Comparison of ENCODE assay signal across 8 cellular contexts in the genomic region with DNA sequence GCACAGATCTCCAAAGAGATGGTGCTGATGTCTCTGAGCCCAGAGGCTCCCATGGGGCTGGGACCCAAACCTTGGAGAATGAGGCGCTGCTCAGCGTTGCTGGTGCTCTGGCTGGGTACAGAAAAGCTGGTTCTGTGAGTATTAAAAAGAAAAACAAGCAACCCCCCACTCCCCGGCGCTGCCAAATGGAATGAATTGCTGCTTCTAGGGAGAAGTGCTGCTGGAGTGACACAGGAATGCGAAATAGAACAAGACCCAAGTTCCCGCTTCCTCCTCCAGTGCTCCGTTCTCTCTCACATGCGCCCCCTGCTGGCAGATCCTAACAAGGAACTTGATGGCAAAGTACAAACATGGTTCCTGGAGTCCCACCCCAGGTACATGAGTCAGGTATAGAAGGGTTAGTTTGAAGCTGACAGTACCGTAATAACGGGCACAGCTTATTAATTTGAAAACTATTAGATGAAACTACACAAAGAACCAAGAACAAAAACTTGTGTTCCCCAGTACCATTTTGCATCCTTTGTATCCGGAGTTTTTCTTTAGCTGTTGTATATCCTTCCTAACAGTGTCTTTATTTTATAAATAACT. TPM values are rescaled to one million over a fixed set of nuclear protein-coding genes. Genes with fewer than 3 reads are reported as not detected.
DNase-seq lines count a peak whose midpoint lies in the region; ATAC-seq, FAIRE-seq and TF ChIP-seq lines count a peak whose summit lies in the region.

No MANE protein-coding gene starts in this region.

- H3K9me3 ChIP-seq in NT2/D1 (ENCODE audit: insufficient read depth, low read length) (no peaks in the 10 kb centered on the region), H1 (ENCODE audit: insufficient read depth in 2 of 2, low read depth in 1 of 2, low read length in 1 of 2) (no peaks in the 10 kb centered on the region)

- peaks cover 10 to 15% of the 10 kb centered on the region in 2 experiments; a peak in 3 of 4 replicates for H3K79me2 ChIP-seq in H1 (ENCODE audit: control insufficient read depth in 1 of 2, insufficient read depth in 2 of 2, low read length in 2 of 2)

- no peak overlapping the region for H4K8ac ChIP-seq in H1 (ENCODE audit: extremely low read depth, insufficient read depth, low read length)

- TF ChIP-seq CTCF in H1 (IDR thresholded peaks at IDR 0.05; ENCODE audit: control extremely low read depth in 1 of 3, insufficient read depth in 1 of 3, low read depth in 1 of 3, low read length in 3 of 3) = peak; percentile 81 to 95 (median 85)

- peaks cover 1% of the 10 kb centered on the region for H3K27me3 Mint-ChIP-seq in IgD-negative memory B cell

- H3K27me3 ChIP-seq in NT2/D1 (ENCODE audit: insufficient read depth, insufficient read length) = no peaks in the 10 kb centered on the region
- H3K27me3 ChIP-seq in H1 (replicated peaks in 1 of 4; ENCODE audit: control insufficient read depth in 3 of 4, extremely low read depth in 1 of 4, insufficient read depth in 3 of 4, low read length in 3 of 4) = no peaks in the 10 kb centered on the region

- 0 out of 3 replicates have a peak, but pooled peaks of 1 of the 2 experiments have one; percentile 37 for TF ChIP-seq EP300 in H1 (IDR thresholded peaks at IDR 0.05; ENCODE audit: borderline replicate concordance in 1 of 2, low read depth in 2 of 2, low read length in 2 of 2)

- peaks cover 3% of the 10 kb centered on the region for H3K4me1 ChIP-seq in NT2/D1 (ENCODE audit: insufficient read depth, insufficient read length)
- H3K4me1 ChIP-seq in H1 (replicated peaks in 1 of 4; ENCODE audit: control insufficient read depth in 3 of 4, insufficient read depth in 4 of 4, low read length in 3 of 4) = peaks cover 0 to 5% (median 3%) of the 10 kb centered on the region in 4 experiments; a peak in 3 of 7 replicates

- H4K5ac ChIP-seq in H1 (ENCODE audit: insufficient read length, low read depth, low read length) = no peak overlapping the region

- H2BK20ac ChIP-seq in H1 (ENCODE audit: low read length) = no peak overlapping the region

- no peak overlapping the region for H2BK5ac ChIP-seq in H1 (ENCODE audit: low read depth, low read length)

- WGBS in H1 (ENCODE audit: extremely low coverage in 1 of 2, insufficient coverage in 1 of 2, insufficient read length in 1 of 2, insufficient replicate concordance in 2 of 2, low coverage in 1 of 2, low lambda C conversion rate in 2 of 2, missing lambda C conversion rate in 1 of 2), 2 experiments = 27% methylated on average over 11 of the region's 11 CpGs; no CpG with 5 or more reads in 1 of the 2 experiments

- no peak overlapping the region for H2AK5ac ChIP-seq in H1 (ENCODE audit: low read depth, low read length)

- peak overlapping the region in 1 of 2 experiments; percentile 15; a peak in 1 of 4 replicates for H3K4me2 ChIP-seq in H1 (ENCODE audit: insufficient read depth in 1 of 2, low read depth in 2 of 2, low read length in 2 of 2)

- no peaks in the 10 kb centered on the region for H3K9me3 Mint-ChIP-seq in IgD-negative memory B cell

- H3K56ac ChIP-seq in H1 (replicated peaks; ENCODE audit: insufficient read length, low read depth, low read length) = no peak overlapping the region

- H3K9ac ChIP-seq in NT2/D1 (ENCODE audit: insufficient read length, low read depth) = no peak overlapping the region
- no peak overlapping the region for H3K9ac ChIP-seq in H1 (replicated peaks in 1 of 4; ENCODE audit: extremely low read depth in 1 of 4, low read depth in 3 of 4, low read length in 3 of 4)

- no peak overlapping the region for H3K18ac ChIP-seq in H1 (ENCODE audit: extremely low read depth, low read length)

- POLR2A ChIA-PET in H1 (lab: Charles Lee; ENCODE audit: partially characterized antibody) = interaction anchor here (0.8 to 2.3 kb wide), 7 partner anchors 10 to 171 kb away, joined by 3 to 13 read pairs (median 5); a partner anchor contains a TSS

- H3K23ac ChIP-seq in H1 (ENCODE audit: insufficient read length) = no peak overlapping the region

- H2AFZ ChIP-seq in H1 (ENCODE audit: low read length) = peak overlapping the region; percentile 89

- H3K27ac ChIP-seq in H1 (ENCODE audit: low read depth, low read length) = no peak overlapping the region

- TF ChIP-seq POLR2A in H1 (IDR thresholded peaks at IDR 0.05; ENCODE audit: control extremely low read depth in 1 of 2, low read depth in 2 of 2, low read length in 2 of 2) = no peak; a peak in 1 of 3 replicates

- H4K91ac ChIP-seq in H1 (replicated peaks; ENCODE audit: insufficient read length, low read length) = no peak overlapping the region

- H4K20me1 ChIP-seq in H1 (replicated peaks in 1 of 2; ENCODE audit: control insufficient read depth in 1 of 2, insufficient read depth in 2 of 2, low read length in 2 of 2) = no peaks in the 10 kb centered on the region

- H3K14ac ChIP-seq in H1 (ENCODE audit: insufficient read length) = no peak overlapping the region

- H2BK12ac ChIP-seq in H1 (ENCODE audit: low read depth, low read length) = no peak overlapping the region; the same call in 1 of the 2 replicates

- peak overlapping the region; percentile 46 to 84 (median 78) for H3K27ac Mint-ChIP-seq in IgD-negative memory B cell

- H3K4ac ChIP-seq in H1 (replicated peaks; ENCODE audit: insufficient read length, low read depth, low read length) = no peak overlapping the region

- CTCF ChIA-PET in H1 (lab: Charles Lee; ENCODE audit: partially characterized antibody) = interaction anchor here (0.7 to 3.9 kb wide), 36 partner anchors 11 to 280 kb away, joined by 3 to 52 read pairs (median 4); no protein-coding TSS in a partner anchor

- no peak overlapping the region for H3K4me3 ChIP-seq in NT2/D1 (ENCODE audit: insufficient read length, low read depth)
- H3K4me3 ChIP-seq in H1 (ENCODE audit: extremely low read depth in 1 of 4, insufficient read depth in 2 of 4, low read depth in 3 of 4, low read length in 4 of 4) = peak overlapping the region in 2 of 4 experiments; percentile 10 to 21; a peak in 3 of 8 replicates

- peak overlapping the region in 3 of 4 donors; percentile 44 to 87 (median 71) for H3K4me3 Mint-ChIP-seq in IgD-negative memory B cell

- H3K36me3 Mint-ChIP-seq in IgD-negative memory B cell = peaks cover 4% of the 10 kb centered on the region

- peak; percentile 88 for FAIRE-seq in H1 (lab: Jason Lieb, UNC)

- ATAC-seq in GM18909 (IDR thresholded peaks at IDR 0.05; ENCODE audit: poor library complexity, unreplicated experiment) = no peak

- no peak overlapping the region for H2BK120ac ChIP-seq in H1 (replicated peaks; ENCODE audit: low read depth, low read length)

- H3K4me1 Mint-ChIP-seq in IgD-negative memory B cell = peaks cover 10 to 22% (median 14%) of the 10 kb centered on the region in 3 donors

- DNase-seq in DMS 273 (lab: John Stamatoyannopoulos, UW; ENCODE audit: unreplicated experiment) (peak; percentile 95), NT2/D1 (ENCODE audit: low read depth, low spot score) (peak; percentile 95), H1 (ENCODE audit: low read depth in 1 of 2, low spot score in 2 of 2) (peak; percentile 83 to 98), mesenteric fat pad (ENCODE audit: low spot score) (peak; percentile 95)
- DNase-seq in activated CD8-positive, alpha-beta memory T cell treated with anti-CD3 and anti-CD28 coated beads for 4 hours (ENCODE audit: low read depth in 2 of 2) = peak; percentile 87 to 92
- peak; percentile 71 to 90 for DNase-seq in stimulated activated CD8-positive, alpha-beta memory T cell treated with anti-CD3 and anti-CD28 coated beads, Interleukin-15, amount 100 ng/mL, for 4 hours (ENCODE audit: low read depth in 2 of 2)

- peaks cover 7% of the 10 kb centered on the region; the same call in 1 of the 2 replicates for H3K23me2 ChIP-seq in H1 (ENCODE audit: low read depth, low read length)

- H3K79me1 ChIP-seq in H1 (ENCODE audit: low read depth, low read length) = peaks cover 3% of the 10 kb centered on the region; the same call in 1 of the 2 replicates

- peak; percentile 68 to 78 for TF ChIP-seq RAD21 in H1 (IDR thresholded peaks at IDR 0.05 in 1 of 2, conservative IDR thresholded peaks at IDR 0.05 in 1 of 2; ENCODE audit: low read depth in 2 of 2, low read length in 2 of 2)

- H2BK15ac ChIP-seq in H1 (ENCODE audit: low read length) = no peak overlapping the region

- H3K36me3 ChIP-seq in NT2/D1 (ENCODE audit: insufficient read depth, insufficient read length, low read length) = peaks cover 20% of the 10 kb centered on the region
- peaks cover 0 to 8% (median 7%) of the 10 kb centered on the region in 4 experiments; a peak in 4 of 8 replicates for H3K36me3 ChIP-seq in H1 (ENCODE audit: control insufficient read depth in 2 of 4, insufficient read depth in 4 of 4, low read length in 3 of 4)

TF ChIP-seq in H1, 55 proteins besides CTCF, POLR2A, EP300 and RAD21 (continues in another document):
- TF ChIP-seq NANOG (IDR thresholded peaks at IDR 0.05; ENCODE audit: insufficient read depth, low read depth, low read length, poor library complexity, severe bottlenecking) (no peak), SRF (IDR thresholded peaks at IDR 0.05; ENCODE audit: low read depth, low read length) (no peak), SIRT6 (IDR thresholded peaks at IDR 0.05; ENCODE audit: low read length) (no peak), YY1 (IDR thresholded peaks at IDR 0.05; ENCODE audit: low read depth, low read length) (peak; percentile 81), POU5F1 (IDR thresholded peaks at IDR 0.05; ENCODE audit: low read depth, low read length) (peak; percentile 50; the same call in 1 of the 2 replicates)

RNA-seq across cellular contexts. Expression of a gene that starts 2.1 kb away (rescaled TPM):
- polyA plus RNA-seq in IgD-negative memory B cell (62.8 TPM), H1 (2011; rRNA removed) (42.7 and 86.3 TPM in 2 replicates)
- total RNA-seq in H1 (2021; fragmentation: NEBNext Ultra II Directional; extraction: Animal tissue kit (Norgen Biotek cat#: 25700)) = 49.3 and 51.0 TPM in 2 replicates
- polyA plus RNA-seq in H1 (2011; cell fraction: cytosol; rRNA removed) = 53.3 TPM
- 69.1 TPM for polyA plus RNA-seq in H1 (2011; cell fraction: nucleus; rRNA removed)
- polyA plus RNA-seq in H1 (2012, experiment 1 of 2) = 49.3 to 58.1 TPM (median 52.1 TPM) in 4 replicates
- polyA plus RNA-seq in H1 (2012, experiment 2 of 2) = 11.9 TPM
- 54.3 TPM for polyA plus RNA-seq in H1 (2013, experiment 1 of 2)
- 52.4 TPM for polyA plus RNA-seq in H1 (2013, experiment 2 of 2)
- 31.4 and 37.4 TPM in 2 replicates for polyA minus RNA-seq in H1 (2011; rRNA and poly(A)+ RNA removed)
- 28.9 TPM for polyA minus RNA-seq in H1 (2011; cell fraction: cytosol; rRNA and poly(A)+ RNA removed)
- 30.0 TPM for polyA minus RNA-seq in H1 (2011; cell fraction: nucleus; rRNA and poly(A)+ RNA removed)
- 29.8 TPM for total RNA-seq in mesenteric fat pad

RNA-seq across cellular contexts. Expression of a gene that starts 29.0 kb away (rescaled TPM):
- polyA plus RNA-seq in IgD-negative memory B cell = 32.4 TPM
- 107 and 111 TPM in 2 replicates for total RNA-seq in H1 (2021; fragmentation: NEBNext Ultra II Directional; extraction: Animal tissue kit (Norgen Biotek cat#: 25700))
- polyA plus RNA-seq in H1 (2011; rRNA removed) = 37.5 and 41.4 TPM in 2 replicates
- 44.3 TPM for polyA plus RNA-seq in H1 (2011; cell fraction: cytosol; rRNA removed)
- 33.0 TPM for polyA plus RNA-seq in H1 (2011; cell fraction: nucleus; rRNA removed)
- 59.7 to 74.0 TPM (median 69.1 TPM) in 4 replicates for polyA plus RNA-seq in H1 (2012, experiment 1 of 2)
- polyA plus RNA-seq in H1 (2012, experiment 2 of 2) = 43.0 TPM
- 71.6 TPM for polyA plus RNA-seq in H1 (2013, experiment 1 of 2)
- polyA plus RNA-seq in H1 (2013, experiment 2 of 2) = 73.4 TPM
- 42.8 and 44.9 TPM in 2 replicates for polyA minus RNA-seq in H1 (2011; rRNA and poly(A)+ RNA removed)
- 44.7 TPM for polyA minus RNA-seq in H1 (2011; cell fraction: cytosol; rRNA and poly(A)+ RNA removed)
- 35.6 TPM for polyA minus RNA-seq in H1 (2011; cell fraction: nucleus; rRNA and poly(A)+ RNA removed)
- total RNA-seq in mesenteric fat pad = 84.1 TPM
